9 cellular contexts compared by ENCODE assay signal in the genomic region with DNA sequence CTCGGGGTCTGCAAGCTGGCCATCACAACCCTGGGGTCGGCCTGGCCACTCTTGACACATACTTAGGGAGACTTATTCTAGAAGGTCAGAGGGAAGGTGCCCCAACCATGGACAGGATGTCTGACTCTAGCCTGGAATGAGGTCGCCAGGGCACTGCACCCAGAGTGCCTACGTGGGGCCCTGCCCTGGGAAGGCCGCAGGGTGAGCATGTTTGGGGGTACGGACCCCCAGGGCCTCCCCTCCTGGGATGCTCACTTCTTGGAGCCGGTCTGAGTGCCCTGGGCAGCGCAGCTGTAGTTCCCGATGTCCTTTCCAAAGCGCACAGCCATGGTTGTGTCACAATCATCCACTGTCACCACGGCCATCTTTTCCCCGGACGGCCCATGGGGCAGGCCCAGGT.
"Had no signal": no experiment of that assay in that cellular context is flagged by ENCODE, and none has a peak within 500 bp of the region (broad histone marks: within the 10 kb centered on the region; RNA-seq: fewer than 3 reads in every experiment).

No MANE protein-coding gene starts in this region.

- H3K27ac ChIP-seq: GM23248 had no signal

- H3K4me1 ChIP-seq: HAP-1 had no signal

- H3K9me3 ChIP-seq: HAP-1 had no signal

- H3K4me2 ChIP-seq: GM23338 had no signal

- H3K36me3 ChIP-seq: HAP-1 had no signal

- H2AFZ ChIP-seq: GM23248, GM23338 had no signal

- DNase-seq: GM23248, GOT3, H7, H9, HCEC 1CT, HFFc6 had no signal

- H3K9ac ChIP-seq: GM23248 had no signal

- H3K4me3 ChIP-seq: GM23248, GM23338, HAP-1 had no signal

- ATAC-seq: GM23338, HCT116 had no signal
